In genomic region chr16:915546-915945, GRCh38 we compare ENCODE assay signal across 20 cellular contexts.
"Had no signal": no experiment of that assay in that cellular context is flagged by ENCODE, and none has a peak within 500 bp of the region (broad histone marks: within the 10 kb centered on the region; RNA-seq: fewer than 3 reads in every experiment).

No MANE protein-coding gene starts in this region.

- DNase-seq: Karpas-422, KG1, MG63, NCI-H1092, NCI-H1105 treated with DMSO at 0.1 percent for 48 hours, NCI-H1417 treated with DMSO at 0.1 percent for 48 hours, NCI-H146, NCI-H1694 treated with DMSO at 0.1 percent for 48 hours, NCI-H1930, NCI-H2081, NCI-H2107, NCI-H2227 treated with DMSO at 0.1 percent for 48 hours, NCI-H524, NCI-H526 treated with DMSO at 0.1 percent for 48 hours, NCI-H748 treated with DMSO at 0.1 percent for 48 hours, RPMI8226, SHP77 treated with DMSO at 0.1 percent for 48 hours, SJCRH30 had no signal

- H3K27ac ChIP-seq: HL-60, SJCRH30 had no signal

- ATAC-seq: SK-N-SH treated with all-trans-retinoic acid at 6 μM for 48 hours had no signal

- H3K27me3 ChIP-seq: MG63, SJCRH30 had no signal
